11 cellular contexts compared by ENCODE assay signal in genomic region chr15:41825572-41826535, GRCh38. TPM values are rescaled to one million over a fixed set of nuclear protein-coding genes. Genes with fewer than 3 reads are reported as not detected.
DNase-seq lines count a peak whose midpoint lies in the region; ATAC-seq, FAIRE-seq and TF ChIP-seq lines count a peak whose summit lies in the region.
"Had no signal": no experiment of that assay in that cellular context is flagged by ENCODE, and none has a peak within 500 bp of the region (broad histone marks: within the 10 kb centered on the region; RNA-seq: fewer than 3 reads in every experiment).

No MANE protein-coding gene starts in this region.

- no peaks in the 10 kb centered on the region for H3K79me2 ChIP-seq in HepG2 (ENCODE audit: insufficient read depth, low read length)

- in situ Hi-C loops in HepG2 (cut with HindIII; ENCODE audit: extremely low pct_ligation_motif_present, low pct_unique_long_range_greater_than_20kb) = no loop called here
- in situ Hi-C loops in transverse colon (cut with MboI; ENCODE audit: low pct_ligation_motif_present in 1 of 4, low pct_unique_long_range_greater_than_20kb in 1 of 4, low sequenced_read_pairs in 3 of 4) = no loop called here

- TF ChIP-seq POLR2A in HepG2 (IDR thresholded peaks at IDR 0.05; ENCODE audit: insufficient read depth in 1 of 2, low read depth in 2 of 2, low read length in 2 of 2) (no peak), transverse colon (IDR thresholded peaks at IDR 0.05) (no peak)

- H3K36me3 ChIP-seq in Caco-2 (ENCODE audit: control insufficient read depth, insufficient read depth, low read length) = no peaks in the 10 kb centered on the region; the same call in 1 of the 2 replicates
- peaks cover 0 to 2% of the 10 kb centered on the region in 2 experiments; a peak in 4 of 5 replicates for H3K36me3 ChIP-seq in HepG2 (replicated peaks in 1 of 2; ENCODE audit: control insufficient read depth in 1 of 2, insufficient read depth in 2 of 2, low read length in 2 of 2)
- no peaks in the 10 kb centered on the region for H3K36me3 ChIP-seq in transverse colon
- no peaks in the 10 kb centered on the region; the same call in 1 of the 2 replicates for H3K36me3 ChIP-seq in SJCRH30

- no peak for TF ChIP-seq EP300 in HepG2 (IDR thresholded peaks at IDR 0.05; ENCODE audit: low read depth in 2 of 2, low read length in 2 of 2)
- no peak for TF ChIP-seq EP300 in HepG2 (CRISPR knock-in tag; IDR thresholded peaks at IDR 0.05; ENCODE audit: borderline replicate concordance)
- no peak for TF ChIP-seq EP300 in transverse colon (IDR thresholded peaks at IDR 0.05; ENCODE audit: low read depth)

- no peak for ATAC-seq in central memory CD8-positive, alpha-beta T cell (replicated peaks; ENCODE audit: extremely low read depth, poor library complexity, severe bottlenecking)
- no peak for ATAC-seq in HepG2
- ATAC-seq: right lobe of liver had no signal

- H3K4me3 ChIP-seq in Caco-2 (ENCODE audit: low read depth, low read length) = no peak overlapping the region
- H3K4me3 ChIP-seq in HepG2 (replicated peaks in 1 of 3; ENCODE audit: insufficient read depth in 1 of 3, low read depth in 2 of 3, low read length in 3 of 3) = no peak overlapping the region
- H3K4me3 ChIP-seq in transverse colon = no peak overlapping the region
- no peak overlapping the region for H3K4me3 ChIP-seq in SJCRH30
- H3K4me3 ChIP-seq: right lobe of liver had no signal

- intact Hi-C loops in Caco-2 (cut with micrococcal nuclease; ENCODE audit: unreplicated experiment) = loop anchor here (5.0 kb wide), 1 partner anchor 76 kb away; no protein-coding TSS in a partner anchor
- intact Hi-C loops in HepG2 (cut with micrococcal nuclease; ENCODE audit: unreplicated experiment) = no loop called here
- intact Hi-C loops in transverse colon (cut with DNase I; ENCODE audit: low total_unique reads) = no loop called here

- no peak overlapping the region for H3K9ac ChIP-seq in HepG2 (ENCODE audit: insufficient read depth, low read depth, low read length)

- BruUV-seq in Caco-2 (replicated peaks; lab: Mats Ljungman, UMichigan) (no TSS peak), HepG2 (replicated peaks; lab: Mats Ljungman, UMichigan) (no TSS peak)

- H3K4me1 Mint-ChIP-seq in Caco-2 (ENCODE audit: low read depth, unreplicated experiment) (peaks cover 12% of the 10 kb centered on the region), IgD-negative memory B cell (peaks cover 7 to 12% (median 9%) of the 10 kb centered on the region in 3 donors), nephron (peaks cover 14% of the 10 kb centered on the region)
- H3K4me1 Mint-ChIP-seq in central memory CD8-positive, alpha-beta T cell = peaks cover 28% of the 10 kb centered on the region

- H3K27me3 Mint-ChIP-seq in Caco-2 (ENCODE audit: insufficient read depth, unreplicated experiment) (no peaks in the 10 kb centered on the region), IgD-negative memory B cell (peaks cover 5% of the 10 kb centered on the region), nephron (ENCODE audit: low read depth) (no peaks in the 10 kb centered on the region)
- no peaks in the 10 kb centered on the region for H3K27me3 Mint-ChIP-seq in central memory CD8-positive, alpha-beta T cell

- H3K27me3 ChIP-seq in Caco-2 (replicated peaks; ENCODE audit: control insufficient read depth, insufficient read depth, low read length) (no peaks in the 10 kb centered on the region), HepG2 (ENCODE audit: control insufficient read depth in 1 of 2, insufficient read depth in 2 of 2, low read length in 2 of 2) (no peaks in the 10 kb centered on the region; a peak in 1 of 5 replicates), transverse colon (no peaks in the 10 kb centered on the region), SJCRH30 (no peaks in the 10 kb centered on the region)
- H3K27me3 ChIP-seq: right lobe of liver had no signal

- TF ChIP-seq CTCF in Caco-2 (IDR thresholded peaks at IDR 0.05; ENCODE audit: insufficient read depth in 1 of 2, low read depth in 1 of 2, low read length in 1 of 2, severe bottlenecking in 1 of 2, unreplicated experiment in 1 of 2) (no peak), nephron (IDR thresholded peaks at IDR 0.05; ENCODE audit: unreplicated experiment in 3 of 3) (no peak), HepG2 (CRISPR knock-in tag; IDR thresholded peaks at IDR 0.05) (no peak), transverse colon (IDR thresholded peaks at IDR 0.05) (no peak)

- DNase-seq in Caco-2 (no peak), HepG2 (ENCODE audit: low spot score) (no peak), transverse colon (no peak), SJCRH30 (no peak)
- DNase-seq in central memory CD8-positive, alpha-beta T cell (ENCODE audit: low spot score in 2 of 2) = no peak
- DNase-seq: effector CD8-positive, alpha-beta T cell; islet precursor cell had no signal

- 79% methylated on average over 11 of the region's 13 CpGs for WGBS in HepG2 (ENCODE audit: low lambda C conversion rate)
- WGBS in transverse colon (ENCODE audit: low coverage in 1 of 2), 2 donors = 89% methylated on average over 12 of the region's 13 CpGs; no CpG with 5 or more reads in 1 of the 2 donors

- no peak for FAIRE-seq in HepG2 (lab: Jason Lieb, UNC)

- CTCF ChIA-PET in Caco-2 (lab: Charles Lee) = no interaction called here
- CTCF ChIA-PET in HepG2 (lab: Yijun Ruan, JAX; ENCODE audit: low intra/inter-chr PET ratio, low total read pairs) = no interaction called here

- no peaks in the 10 kb centered on the region for H4K20me1 ChIP-seq in HepG2 (ENCODE audit: insufficient read depth, low read length)

- H3K27ac ChIP-seq in HepG2 (ENCODE audit: extremely low read length, insufficient read depth, low read length) (no peak overlapping the region), transverse colon (no peak overlapping the region), SJCRH30 (no peak overlapping the region)
- H3K27ac ChIP-seq: right lobe of liver, VCaP had no signal

- H3K4me3 Mint-ChIP-seq in Caco-2 (ENCODE audit: unreplicated experiment) (peak overlapping the region; percentile 91), IgD-negative memory B cell (peak overlapping the region; percentile 54 to 90 (median 80)), nephron (peak overlapping the region; percentile 84 to 88 (median 86))
- H3K4me3 Mint-ChIP-seq in central memory CD8-positive, alpha-beta T cell = peak overlapping the region; percentile 97

- H3K9me3 ChIP-seq in Caco-2 (no peaks in the 10 kb centered on the region), HepG2 (ENCODE audit: low read length) (no peaks in the 10 kb centered on the region), transverse colon (no peaks in the 10 kb centered on the region), SJCRH30 (replicated peaks) (no peaks in the 10 kb centered on the region)
- H3K9me3 ChIP-seq: right lobe of liver had no signal

- H3K4me2 ChIP-seq in HepG2 (ENCODE audit: low read depth, low read length) = no peak overlapping the region

- H3K9me3 Mint-ChIP-seq in Caco-2 (ENCODE audit: unreplicated experiment) (no peaks in the 10 kb centered on the region), IgD-negative memory B cell (no peaks in the 10 kb centered on the region), nephron (no peaks in the 10 kb centered on the region)
- no peaks in the 10 kb centered on the region for H3K9me3 Mint-ChIP-seq in central memory CD8-positive, alpha-beta T cell

- no peak for TF ChIP-seq RAD21 in HepG2 (CRISPR knock-in tag; IDR thresholded peaks at IDR 0.05)

- H3K4me1 ChIP-seq in Caco-2 (no peaks in the 10 kb centered on the region), HepG2 (ENCODE audit: insufficient read depth, low read length) (peaks cover 18% of the 10 kb centered on the region), transverse colon (peaks cover 9 to 18% (median 12%) of the 10 kb centered on the region in 4 donors), SJCRH30 (no peaks in the 10 kb centered on the region; the same call in 1 of the 2 replicates)

- POLR2A ChIA-PET in Caco-2 (lab: Charles Lee) = no interaction called here
- POLR2A ChIA-PET in HepG2 (lab: Yijun Ruan, JAX) = no interaction called here

- no peak overlapping the region for H3K27ac Mint-ChIP-seq in Caco-2 (ENCODE audit: unreplicated experiment)
- H3K27ac Mint-ChIP-seq in IgD-negative memory B cell = peak overlapping the region in 1 of 3 donors; percentile 9
- H3K27ac Mint-ChIP-seq in central memory CD8-positive, alpha-beta T cell (ENCODE audit: low read depth) = peak overlapping the region; percentile 63
- H3K27ac Mint-ChIP-seq in nephron = no peak overlapping the region

- no peak overlapping the region for H2AFZ ChIP-seq in HepG2 (ENCODE audit: low read length)

- H3K36me3 Mint-ChIP-seq in Caco-2 (ENCODE audit: insufficient read depth, unreplicated experiment) = peaks cover 18% of the 10 kb centered on the region
- no peaks in the 10 kb centered on the region for H3K36me3 Mint-ChIP-seq in IgD-negative memory B cell
- peaks cover 12% of the 10 kb centered on the region for H3K36me3 Mint-ChIP-seq in central memory CD8-positive, alpha-beta T cell (ENCODE audit: insufficient read depth)
- peaks cover 12% of the 10 kb centered on the region for H3K36me3 Mint-ChIP-seq in nephron (ENCODE audit: low read depth)

RNA-seq across cellular contexts. Expression of gene JMJD7, which starts 2.0 kb away (rescaled TPM):
- total RNA-seq in Caco-2 (2022) (10.9 and 12.2 TPM in 2 replicates), HepG2 (2016; rRNA removed; fragmentation: Illumina TruSeq; extraction: Trizol) (5.4 and 7.1 TPM in 2 replicates), transverse colon (10 to 100 TPM in 2 of 4 donors, 1 to 10 TPM in 2; 1.9 to 10.9 (median 7.6) TPM)
- polyA plus RNA-seq in IgD-negative memory B cell (15.6 TPM), HepG2 (2011; rRNA removed) (6.4 and 7.2 TPM in 2 replicates)
- total RNA-seq in HepG2 (2016; cell fraction: cytosol; rRNA removed; fragmentation: Illumina TruSeq; extraction: Trizol; ENCODE audit: low read depth) = 0.40 and 0.53 TPM in 2 replicates
- 6.2 and 6.5 TPM in 2 replicates for total RNA-seq in HepG2 (2016; cell fraction: insoluble cytoplasmic fraction; rRNA removed; fragmentation: Illumina TruSeq; extraction: Trizol)
- 2.0 and 2.1 TPM in 2 replicates for total RNA-seq in HepG2 (2016; cell fraction: membrane; rRNA removed; fragmentation: Illumina TruSeq; extraction: Trizol)
- 7.6 and 8.2 TPM in 2 replicates for total RNA-seq in HepG2 (2016; cell fraction: nucleus; rRNA removed; fragmentation: Illumina TruSeq; extraction: Trizol)
- polyA plus RNA-seq in HepG2 (2011; cell fraction: cytosol; rRNA removed) = 4.5 and 4.9 TPM in 2 replicates
- 22.2 and 32.3 TPM in 2 replicates for polyA plus RNA-seq in HepG2 (2011; cell fraction: nucleus; rRNA removed)
- polyA plus RNA-seq in HepG2 (2012) = 3.7 and 5.4 TPM in 2 replicates
- 2.3 TPM in 2 replicates for polyA plus RNA-seq in HepG2 (2016; cell fraction: cytosol; fragmentation: Illumina TruSeq; extraction: Trizol; ENCODE audit: low read depth)
- 5.3 and 6.2 TPM in 2 replicates for polyA plus RNA-seq in HepG2 (2016; cell fraction: insoluble cytoplasmic fraction; fragmentation: Illumina TruSeq; extraction: Trizol; ENCODE audit: low read depth)
- 2.5 and 2.6 TPM in 2 replicates for polyA plus RNA-seq in HepG2 (2016; cell fraction: membrane; fragmentation: Illumina TruSeq; extraction: Trizol; ENCODE audit: low read depth)
- 17.3 and 19.5 TPM in 2 replicates for polyA plus RNA-seq in HepG2 (2016; cell fraction: nucleus; fragmentation: Illumina TruSeq; extraction: Trizol; ENCODE audit: insufficient read depth, low read depth)
- polyA minus RNA-seq in HepG2 (2011; rRNA and poly(A)+ RNA removed; ENCODE audit: low replicate concordance) = 7.1 and 9.6 TPM in 2 replicates
- 1.2 and 4.6 TPM in 2 replicates for polyA minus RNA-seq in HepG2 (2011; cell fraction: cytosol; rRNA and poly(A)+ RNA removed)
- 3.2 and 8.8 TPM in 2 replicates for polyA minus RNA-seq in HepG2 (2011; cell fraction: nucleus; rRNA and poly(A)+ RNA removed)
- total RNA-seq in SJCRH30 (2014; rRNA removed; shearing (Covaris generic)) = 7.0 and 7.5 TPM in 2 replicates

RNA-seq across cellular contexts. Expression of gene PLA2G4B, which starts 12.8 kb away (rescaled TPM):
- total RNA-seq in Caco-2 (2022) = 5.8 and 6.0 TPM in 2 replicates
- polyA plus RNA-seq in IgD-negative memory B cell = 1.3 TPM
- total RNA-seq in HepG2 (2016; rRNA removed; fragmentation: Illumina TruSeq; extraction: Trizol) = 0.55 and 5.1 TPM in 2 replicates
- 1.1 and 1.6 TPM in 2 replicates for total RNA-seq in HepG2 (2016; cell fraction: cytosol; rRNA removed; fragmentation: Illumina TruSeq; extraction: Trizol; ENCODE audit: low read depth)
- 0.88 and 2.9 TPM in 2 replicates for total RNA-seq in HepG2 (2016; cell fraction: insoluble cytoplasmic fraction; rRNA removed; fragmentation: Illumina TruSeq; extraction: Trizol)
- 0.55 and 1.1 TPM in 2 replicates for total RNA-seq in HepG2 (2016; cell fraction: membrane; rRNA removed; fragmentation: Illumina TruSeq; extraction: Trizol)
- total RNA-seq in HepG2 (2016; cell fraction: nucleus; rRNA removed; fragmentation: Illumina TruSeq; extraction: Trizol) = 4.1 and 4.8 TPM in 2 replicates
- 8.0 and 10.2 TPM in 2 replicates for polyA plus RNA-seq in HepG2 (2011; rRNA removed)
- polyA plus RNA-seq in HepG2 (2011; cell fraction: cytosol; rRNA removed) = 1.2 and 1.9 TPM in 2 replicates
- polyA plus RNA-seq in HepG2 (2011; cell fraction: nucleus; rRNA removed) = 51.3 and 67.9 TPM in 2 replicates
- polyA plus RNA-seq in HepG2 (2012) = 2.9 and 3.7 TPM in 2 replicates
- polyA plus RNA-seq in HepG2 (2016; cell fraction: cytosol; fragmentation: Illumina TruSeq; extraction: Trizol; ENCODE audit: low read depth) = 0.61 and 1.4 TPM in 2 replicates
- 0.63 and 1.2 TPM in 2 replicates for polyA plus RNA-seq in HepG2 (2016; cell fraction: insoluble cytoplasmic fraction; fragmentation: Illumina TruSeq; extraction: Trizol; ENCODE audit: low read depth)
- 1.0 and 1.5 TPM in 2 replicates for polyA plus RNA-seq in HepG2 (2016; cell fraction: membrane; fragmentation: Illumina TruSeq; extraction: Trizol; ENCODE audit: low read depth)
- polyA plus RNA-seq in HepG2 (2016; cell fraction: nucleus; fragmentation: Illumina TruSeq; extraction: Trizol; ENCODE audit: insufficient read depth, low read depth) = 15.6 and 20.4 TPM in 2 replicates
- 1.1 and 2.7 TPM in 2 replicates for polyA minus RNA-seq in HepG2 (2011; rRNA and poly(A)+ RNA removed; ENCODE audit: low replicate concordance)
- polyA minus RNA-seq in HepG2 (2011; cell fraction: cytosol; rRNA and poly(A)+ RNA removed) = 2.2 TPM in 1 of 2 replicates, not detected in the other
- 4.4 and 4.6 TPM in 2 replicates for polyA minus RNA-seq in HepG2 (2011; cell fraction: nucleus; rRNA and poly(A)+ RNA removed)
- 1 to 10 TPM in 3 of 4 donors, not detected in 1; 1.6 to 5.2 (median 3.5) TPM for total RNA-seq in transverse colon
- 3.0 and 7.2 TPM in 2 replicates for total RNA-seq in SJCRH30 (2014; rRNA removed; shearing (Covaris generic))

RNA-seq across cellular contexts. Expression of gene MAPKBP1, which starts 51.6 kb away (rescaled TPM):
- total RNA-seq in Caco-2 (2022) = 16.2 and 23.0 TPM in 2 replicates
- 2.7 TPM for polyA plus RNA-seq in IgD-negative memory B cell
- 3.9 and 7.3 TPM in 2 replicates for total RNA-seq in HepG2 (2016; rRNA removed; fragmentation: Illumina TruSeq; extraction: Trizol)
- 2.9 and 4.5 TPM in 2 replicates for total RNA-seq in HepG2 (2016; cell fraction: cytosol; rRNA removed; fragmentation: Illumina TruSeq; extraction: Trizol; ENCODE audit: low read depth)
- 3.2 and 7.7 TPM in 2 replicates for total RNA-seq in HepG2 (2016; cell fraction: insoluble cytoplasmic fraction; rRNA removed; fragmentation: Illumina TruSeq; extraction: Trizol)
- 2.3 and 2.4 TPM in 2 replicates for total RNA-seq in HepG2 (2016; cell fraction: membrane; rRNA removed; fragmentation: Illumina TruSeq; extraction: Trizol)
- 12.3 and 15.3 TPM in 2 replicates for total RNA-seq in HepG2 (2016; cell fraction: nucleus; rRNA removed; fragmentation: Illumina TruSeq; extraction: Trizol)
- 3.0 and 4.7 TPM in 2 replicates for polyA plus RNA-seq in HepG2 (2011; rRNA removed)
- 0.88 and 1.0 TPM in 2 replicates for polyA plus RNA-seq in HepG2 (2011; cell fraction: cytosol; rRNA removed)
- 26.1 and 64.5 TPM in 2 replicates for polyA plus RNA-seq in HepG2 (2011; cell fraction: nucleus; rRNA removed)
- 3.9 and 4.1 TPM in 2 replicates for polyA plus RNA-seq in HepG2 (2012)
- polyA plus RNA-seq in HepG2 (2016; cell fraction: cytosol; fragmentation: Illumina TruSeq; extraction: Trizol; ENCODE audit: low read depth) = 0.11 and 0.12 TPM in 2 replicates
- 0.94 and 1.7 TPM in 2 replicates for polyA plus RNA-seq in HepG2 (2016; cell fraction: insoluble cytoplasmic fraction; fragmentation: Illumina TruSeq; extraction: Trizol; ENCODE audit: low read depth)
- polyA plus RNA-seq in HepG2 (2016; cell fraction: membrane; fragmentation: Illumina TruSeq; extraction: Trizol; ENCODE audit: low read depth) = 0.27 and 0.49 TPM in 2 replicates
- polyA plus RNA-seq in HepG2 (2016; cell fraction: nucleus; fragmentation: Illumina TruSeq; extraction: Trizol; ENCODE audit: insufficient read depth, low read depth) = 19.4 and 21.3 TPM in 2 replicates
- polyA minus RNA-seq in HepG2 (2011; rRNA and poly(A)+ RNA removed; ENCODE audit: low replicate concordance) = 17.2 and 24.6 TPM in 2 replicates
- polyA minus RNA-seq in HepG2 (2011; cell fraction: cytosol; rRNA and poly(A)+ RNA removed) = 3.0 and 3.1 TPM in 2 replicates
- 23.3 and 23.4 TPM in 2 replicates for polyA minus RNA-seq in HepG2 (2011; cell fraction: nucleus; rRNA and poly(A)+ RNA removed)
- 10 to 100 TPM; 16.0 to 36.4 (median 16.8) TPM for total RNA-seq in transverse colon
- total RNA-seq in SJCRH30 (2014; rRNA removed; shearing (Covaris generic)) = 10.9 and 14.5 TPM in 2 replicates
